21 cellular contexts compared by ENCODE assay signal in the genomic region with DNA sequence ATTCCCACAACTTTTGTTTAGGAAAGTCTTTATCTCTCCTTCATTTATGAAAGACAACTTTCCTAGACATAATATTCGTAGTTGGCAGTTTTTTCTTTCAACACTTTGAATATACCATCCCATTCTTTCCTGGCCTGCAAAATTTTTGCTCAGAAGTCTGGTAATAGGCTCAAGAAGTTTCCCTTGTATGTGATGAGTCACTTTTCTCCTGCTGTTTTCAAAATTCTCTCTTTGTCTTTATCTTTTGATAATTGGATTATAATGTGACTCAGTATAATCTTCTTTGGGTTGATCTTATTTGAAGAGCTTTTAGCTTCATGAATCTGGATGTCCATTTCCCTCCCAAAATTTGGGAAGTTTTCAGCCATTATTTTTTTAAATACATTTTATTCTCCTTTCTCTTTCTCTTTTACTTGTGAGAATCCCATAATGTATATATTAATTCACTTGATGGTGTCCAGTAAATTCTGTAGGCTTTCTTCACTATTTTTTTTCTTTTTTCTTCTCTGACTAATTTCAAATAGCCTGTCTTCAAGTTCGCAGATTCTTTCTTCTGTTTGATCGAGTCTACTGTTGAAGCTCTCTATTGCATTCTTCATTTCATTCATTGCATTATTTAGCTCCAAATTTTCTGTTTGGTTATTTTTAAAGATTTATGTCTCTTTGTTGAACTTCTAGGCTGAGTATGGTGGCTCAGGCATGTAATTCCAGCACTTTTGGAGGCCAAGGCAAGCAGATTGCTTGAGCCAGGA. TPM values are rescaled to one million over a fixed set of nuclear protein-coding genes. Genes with fewer than 3 reads are reported as not detected.
DNase-seq lines count a peak whose midpoint lies in the region; ATAC-seq, FAIRE-seq and TF ChIP-seq lines count a peak whose summit lies in the region.
"Had no signal": no experiment of that assay in that cellular context is flagged by ENCODE, and none has a peak within 500 bp of the region (broad histone marks: within the 10 kb centered on the region; RNA-seq: fewer than 3 reads in every experiment).

No MANE protein-coding gene starts in this region.

- POLR2A ChIA-PET in activated CD4-positive, alpha-beta T cell treated with anti-CD3 and anti-CD28 coated beads, Interleukin-2, amount 10 ng/mL, durations not matched to agents 7 days and 5 days (lab: Charles Lee): no interaction called here
- POLR2A ChIA-PET in HCT116 (lab: Charles Lee) (no interaction called here), GM12878 (lab: Charles Lee) (no interaction called here)

- TF ChIP-seq RAD21 in HCT116 (IDR thresholded peaks at IDR 0.05; ENCODE audit: low read depth) (no peak), GM12878 (IDR thresholded peaks at IDR 0.05; ENCODE audit: insufficient read depth, low read depth, low read length) (no peak)

- H3K4me2 ChIP-seq in HCT116 (ENCODE audit: low read length): no peak overlapping the region
- H3K4me2 ChIP-seq in GM12878 (ENCODE audit: control insufficient read depth, insufficient read depth): no peak overlapping the region
- H3K4me2 ChIP-seq in osteoblast (ENCODE audit: insufficient read depth, low read length): no peak overlapping the region

- no peak overlapping the region for H3K4me3 Mint-ChIP-seq in activated CD4-positive, alpha-beta T cell treated with anti-CD3 and anti-CD28 coated beads, Interleukin-2, amount 10 ng/mL, durations not matched to agents 7 days and 5 days
- no peak overlapping the region for H3K4me3 Mint-ChIP-seq in CD14-positive monocyte
- H3K4me3 Mint-ChIP-seq: CD4-positive, alpha-beta memory T cell; H9; IgD-negative memory B cell had no signal

- H3K79me2 ChIP-seq in HCT116 (ENCODE audit: insufficient read depth, low read length) (no peaks in the 10 kb centered on the region), GM12878 (ENCODE audit: control insufficient read depth, insufficient read depth, low read length) (no peaks in the 10 kb centered on the region), osteoblast (ENCODE audit: insufficient read depth, low read length) (no peaks in the 10 kb centered on the region)

- BruUV-seq in HCT116 (replicated peaks; lab: Mats Ljungman, UMichigan) (no TSS peak), GM12878 (replicated peaks; lab: Mats Ljungman, UMichigan) (no TSS peak)

- H3K27ac Mint-ChIP-seq in activated CD4-positive, alpha-beta T cell treated with anti-CD3 and anti-CD28 coated beads, Interleukin-2, amount 10 ng/mL, durations not matched to agents 7 days and 5 days: peak overlapping the region; percentile 22
- H3K27ac Mint-ChIP-seq in CD14-positive monocyte: no peak overlapping the region
- H3K27ac Mint-ChIP-seq: CD4-positive, alpha-beta memory T cell; H9; IgD-negative memory B cell had no signal

- H3K4me1 ChIP-seq in HCT116 (ENCODE audit: control insufficient read depth in 1 of 2, insufficient read depth in 2 of 2, low read length in 2 of 2) (no peaks in the 10 kb centered on the region), GM12878 (ENCODE audit: control insufficient read depth, insufficient read depth, low read length) (peaks cover 3% of the 10 kb centered on the region; the same call in 1 of the 2 replicates), osteoblast (ENCODE audit: insufficient read depth, low read length) (peaks cover 3% of the 10 kb centered on the region)

- H3K9me2 ChIP-seq in HCT116 (ENCODE audit: insufficient read depth): no peaks in the 10 kb centered on the region

- peak; percentile 23 for FAIRE-seq in GM12878 (lab: Jason Lieb, UNC)
- FAIRE-seq: GM19239, H1 had no signal

- ATAC-seq in HCT116: no peak
- no peak for ATAC-seq in GM12878
- ATAC-seq in GM18519 (IDR thresholded peaks at IDR 0.05; ENCODE audit: low FRiP score, unreplicated experiment): no peak

- H3K36me3 ChIP-seq in HCT116 (ENCODE audit: control insufficient read depth in 1 of 2, insufficient read depth in 2 of 2, low read length in 2 of 2) (no peaks in the 10 kb centered on the region), GM12878 (ENCODE audit: control insufficient read depth in 2 of 2, insufficient read depth in 2 of 2, low read length in 1 of 2) (no peaks in the 10 kb centered on the region), osteoblast (ENCODE audit: insufficient read depth, low read length) (no peaks in the 10 kb centered on the region)

- TF ChIP-seq EP300 in GM12878 (IDR thresholded peaks at IDR 0.05; ENCODE audit: borderline replicate concordance in 1 of 2, control insufficient read depth in 1 of 2, low read depth in 2 of 2, low read length in 2 of 2): no peak

- H3K27me3 ChIP-seq in HCT116 (ENCODE audit: insufficient read depth, low read length) (no peaks in the 10 kb centered on the region), GM12878 (replicated peaks in 1 of 2; ENCODE audit: control insufficient read depth in 2 of 2, insufficient read depth in 2 of 2, low read length in 1 of 2) (no peaks in the 10 kb centered on the region), osteoblast (ENCODE audit: insufficient read depth, low read length) (no peaks in the 10 kb centered on the region)

- peaks cover 18% of the 10 kb centered on the region for H3K36me3 Mint-ChIP-seq in activated CD4-positive, alpha-beta T cell treated with anti-CD3 and anti-CD28 coated beads, Interleukin-2, amount 10 ng/mL, durations not matched to agents 7 days and 5 days (ENCODE audit: low read depth)
- H3K36me3 Mint-ChIP-seq in CD14-positive monocyte: no peaks in the 10 kb centered on the region
- H3K36me3 Mint-ChIP-seq: IgD-negative memory B cell had no signal

- intact Hi-C loops in HCT116 (cut with micrococcal nuclease): loop anchor here (5.0 to 10.0 kb wide), 4 partner anchors 81 to 1319 kb away; a partner anchor contains a TSS
- intact Hi-C loops in GM12878 (cut with micrococcal nuclease; ENCODE audit: unreplicated experiment): no loop called here
- intact Hi-C loops in CD14-positive monocyte (cut with micrococcal nuclease): no loop called here

- peaks cover 35% of the 10 kb centered on the region for H3K27me3 Mint-ChIP-seq in activated CD4-positive, alpha-beta T cell treated with anti-CD3 and anti-CD28 coated beads, Interleukin-2, amount 10 ng/mL, durations not matched to agents 7 days and 5 days
- H3K27me3 Mint-ChIP-seq in CD14-positive monocyte (ENCODE audit: low read depth in 3 of 3): peaks cover 1 to 11% (median 6%) of the 10 kb centered on the region in 3 donors

- H4K20me1 ChIP-seq in HCT116 (ENCODE audit: insufficient read depth) (no peaks in the 10 kb centered on the region), GM12878 (ENCODE audit: control insufficient read depth, insufficient read depth) (no peaks in the 10 kb centered on the region), osteoblast (ENCODE audit: insufficient read depth, low read length) (no peaks in the 10 kb centered on the region)

- CTCF ChIA-PET in activated CD4-positive, alpha-beta T cell treated with anti-CD3 and anti-CD28 coated beads, Interleukin-2, amount 10 ng/mL, durations not matched to agents 7 days and 5 days (lab: Charles Lee): no interaction called here
- CTCF ChIA-PET in HCT116 (lab: Charles Lee): no interaction called here
- CTCF ChIA-PET in GM12878 (lab: Yijun Ruan, JAX): no interaction called here

- H3K4me1 Mint-ChIP-seq in activated CD4-positive, alpha-beta T cell treated with anti-CD3 and anti-CD28 coated beads, Interleukin-2, amount 10 ng/mL, durations not matched to agents 7 days and 5 days: peaks cover 23% of the 10 kb centered on the region
- H3K4me1 Mint-ChIP-seq in CD14-positive monocyte: peaks cover 2% of the 10 kb centered on the region
- H3K4me1 Mint-ChIP-seq: IgD-negative memory B cell had no signal

- RAD21 ChIA-PET in HCT116 (lab: Charles Lee; ENCODE audit: low non-redundant PET in 1 of 2, low total read pairs in 2 of 2, uncharacterized antibody in 2 of 2, unreplicated experiment in 2 of 2): no interaction called here
- RAD21 ChIA-PET in GM12878 (lab: Charles Lee; ENCODE audit: unreplicated experiment): no interaction called here

- SMC1A ChIA-PET in GM12878 (lab: Charles Lee; ENCODE audit: uncharacterized antibody, unreplicated experiment): no interaction called here

- peaks cover 35% of the 10 kb centered on the region for H3K9me3 Mint-ChIP-seq in activated CD4-positive, alpha-beta T cell treated with anti-CD3 and anti-CD28 coated beads, Interleukin-2, amount 10 ng/mL, durations not matched to agents 7 days and 5 days
- peaks cover 19 to 48% (median 43%) of the 10 kb centered on the region in 7 donors for H3K9me3 Mint-ChIP-seq in CD14-positive monocyte

- H2AFZ ChIP-seq in HCT116 (ENCODE audit: low read depth, low read length, poor library complexity, severe bottlenecking) (no peak overlapping the region), GM12878 (ENCODE audit: control insufficient read depth, low read depth, low read length) (no peak overlapping the region), osteoblast (ENCODE audit: low read length) (no peak overlapping the region)

- DNase-seq in activated CD4-positive, alpha-beta T cell treated with anti-CD3 and anti-CD28 coated beads, Interleukin-2, amount 10 ng/mL, durations not matched to agents 7 days and 5 days: no peak
- no peak for DNase-seq in activated CD4-positive, alpha-beta T cell treated with anti-CD3 and anti-CD28 coated beads, Interleukin-2, amount 50 U/mL, for 1 hour
- DNase-seq in HCT116 (ENCODE audit: low read depth, low spot score) (no peak), GM12878 (ENCODE audit: low read depth, low spot score) (no peak), osteoblast (ENCODE audit: insufficient read length, low spot score, missing footprints) (no peak), T1000 (lab: John Stamatoyannopoulos, UW) (no peak), CD14-positive monocyte (ENCODE audit: low spot score) (no peak)
- DNase-seq: 8988T; AML-193; CD4-positive, alpha-beta memory T cell; DMS153; DMS79; GDM1; H9; KG1 had no signal

- TF ChIP-seq CTCF in HCT116 (IDR thresholded peaks at IDR 0.05 in 2 of 3, conservative IDR thresholded peaks at IDR 0.05 in 1 of 3; ENCODE audit: borderline replicate concordance in 1 of 3, insufficient read depth in 1 of 3, low read depth in 2 of 3, low read length in 2 of 3): no peak
- TF ChIP-seq CTCF in GM12878 (IDR thresholded peaks at IDR 0.05 in 2 of 3, conservative IDR thresholded peaks at IDR 0.05 in 1 of 3; ENCODE audit: control insufficient read depth in 2 of 3, extremely low read depth in 1 of 3, insufficient read depth in 1 of 3, low read depth in 3 of 3, low read length in 3 of 3): no peak
- no peak for TF ChIP-seq CTCF in osteoblast (IDR thresholded peaks at IDR 0.05; ENCODE audit: extremely low read depth, low read depth, low read length)
- TF ChIP-seq CTCF in CD14-positive monocyte (IDR thresholded peaks at IDR 0.05): no peak

- H3K27ac ChIP-seq in HCT116 (ENCODE audit: low read depth, low read length) (no peak overlapping the region), GM12878 (ENCODE audit: control insufficient read depth, insufficient read depth) (no peak overlapping the region), osteoblast (ENCODE audit: low read depth, low read length) (peak overlapping the region; percentile 90)
- H3K27ac ChIP-seq: C4-2B, HL-60 had no signal

- peaks cover 5 to 10% of the 10 kb centered on the region in 2 experiments; a peak in 2 of 4 replicates for H3K9me3 ChIP-seq in HCT116 (ENCODE audit: control insufficient read depth in 1 of 2, insufficient read depth in 1 of 2, low read depth in 1 of 2, low read length in 2 of 2)
- H3K9me3 ChIP-seq in GM12878 (replicated peaks; ENCODE audit: control insufficient read depth, insufficient read depth, low read length): peaks cover 5% of the 10 kb centered on the region; the same call in 2 of the 3 replicates
- H3K9me3 ChIP-seq in osteoblast (ENCODE audit: low read depth, low read length): peaks cover 4% of the 10 kb centered on the region

- in situ Hi-C loops in GM12878 (cut with MboI): no loop called here

- H3K4me3 ChIP-seq in HCT116 (replicated peaks in 1 of 2; ENCODE audit: low read depth in 1 of 2, low read length in 2 of 2) (no peak overlapping the region), GM12878 (no peak overlapping the region), osteoblast (ENCODE audit: insufficient read depth, low read length) (no peak overlapping the region)

- TF ChIP-seq POLR2A in HCT116 (IDR thresholded peaks at IDR 0.05; ENCODE audit: borderline replicate concordance, extremely low read depth, insufficient read depth, insufficient read length) (no peak), GM12878 (IDR thresholded peaks at IDR 0.05; ENCODE audit: low read depth, low read length) (no peak)

- WGBS in GM12878 (ENCODE audit: insufficient coverage, insufficient replicate concordance, low lambda C conversion rate, missing lambda C conversion rate): 56% methylated on average over 3 of the region's 3 CpGs

- H3K9ac ChIP-seq in HCT116 (ENCODE audit: low read length) (no peak overlapping the region), GM12878 (ENCODE audit: control insufficient read depth, insufficient read depth, low read length) (no peak overlapping the region)

RNA-seq across cellular contexts. Expression of a gene that starts 37.3 kb away (rescaled TPM):
- total RNA-seq in activated CD4-positive, alpha-beta T cell treated with anti-CD3 and anti-CD28 coated beads, Interleukin-2, amount 10 ng/mL, durations not matched to agents 7 days and 5 days: 100 to 1,000 TPM; 170 to 206 TPM
- total RNA-seq in HCT116 (2021; ENCODE audit: unreplicated experiment): 242 TPM
- polyA plus RNA-seq in HCT116 (2012): 384 and 475 TPM in 2 replicates
- total RNA-seq in GM12878 (2013; cell fraction: nucleolus; rRNA removed): 12.2 and 17.4 TPM in 2 replicates
- 197 and 220 TPM in 2 replicates for total RNA-seq in GM12878 (2014; rRNA removed)
- total RNA-seq in GM12878 (2014; rRNA removed; fragmentation: Illumina TruSeq; extraction: Trizol): 362 and 378 TPM in 2 replicates
- 172 and 182 TPM in 2 replicates for total RNA-seq in GM12878 (2021)
- polyA plus RNA-seq in GM12878 (2011; ENCODE audit: low read depth): 227 TPM
- 628 and 736 TPM in 2 replicates for polyA plus RNA-seq in GM12878 (2011; rRNA removed)
- 532 and 778 TPM in 2 replicates for polyA plus RNA-seq in GM12878 (2011; cell fraction: cytosol; rRNA removed)
- 283 and 317 TPM in 2 replicates for polyA plus RNA-seq in GM12878 (2011; cell fraction: nucleus; rRNA removed)
- polyA plus RNA-seq in GM12878 (2012): 258 and 269 TPM in 2 replicates
- 287 and 324 TPM in 2 replicates for polyA plus RNA-seq in GM12878 (2014; fragmentation: Illumina TruSeq; extraction: Trizol)
- 1,000 to 10,000 TPM in 1 of 2 experiments, 100 to 1,000 TPM in 1; 781 to 1,251 TPM for polyA plus RNA-seq in GM12878 (2014; fragmentation: Nextera tagmentation; extraction: Ambion mirVana)
- 215 and 315 TPM in 2 replicates for polyA plus RNA-seq in GM12878 (2014; rRNA removed)
- polyA plus RNA-seq in GM12878 (2016; fragmentation: Nextera tagmentation; extraction: Ambion mirVana): 100 to 1,000 TPM; 904 to 916 TPM
- polyA minus RNA-seq in GM12878 (2011; rRNA and poly(A)+ RNA removed): 241 and 311 TPM in 2 replicates
- polyA minus RNA-seq in GM12878 (2011; cell fraction: cytosol; rRNA and poly(A)+ RNA removed): 88.6 and 92.8 TPM in 2 replicates
- 23.5 and 28.1 TPM in 2 replicates for polyA minus RNA-seq in GM12878 (2011; cell fraction: nucleus; rRNA and poly(A)+ RNA removed)
- total RNA-seq in osteoblast: 17.0 and 18.6 TPM in 2 replicates
- polyA plus RNA-seq in CD14-positive monocyte: 10 to 100 TPM; 12.3 to 14.5 TPM

RNA-seq across cellular contexts. Expression of a gene that starts 44.6 kb away (rescaled TPM):
- total RNA-seq in activated CD4-positive, alpha-beta T cell treated with anti-CD3 and anti-CD28 coated beads, Interleukin-2, amount 10 ng/mL, durations not matched to agents 7 days and 5 days: 10 to 100 TPM; 43.4 to 46.0 TPM
- 41.6 TPM for total RNA-seq in HCT116 (2021; ENCODE audit: unreplicated experiment)
- 25.7 and 27.3 TPM in 2 replicates for polyA plus RNA-seq in HCT116 (2012)
- 321 and 348 TPM in 2 replicates for total RNA-seq in GM12878 (2013; cell fraction: nucleolus; rRNA removed)
- 31.6 and 36.7 TPM in 2 replicates for total RNA-seq in GM12878 (2014; rRNA removed)
- total RNA-seq in GM12878 (2014; rRNA removed; fragmentation: Illumina TruSeq; extraction: Trizol): 38.2 and 39.7 TPM in 2 replicates
- total RNA-seq in GM12878 (2021): 24.7 and 32.3 TPM in 2 replicates
- polyA plus RNA-seq in GM12878 (2011; ENCODE audit: low read depth): 20.6 TPM
- 50.5 and 60.7 TPM in 2 replicates for polyA plus RNA-seq in GM12878 (2011; rRNA removed)
- polyA plus RNA-seq in GM12878 (2011; cell fraction: cytosol; rRNA removed): 24.4 and 28.6 TPM in 2 replicates
- polyA plus RNA-seq in GM12878 (2011; cell fraction: nucleus; rRNA removed): 145 and 161 TPM in 2 replicates
- 25.4 and 30.0 TPM in 2 replicates for polyA plus RNA-seq in GM12878 (2012)
- polyA plus RNA-seq in GM12878 (2014; fragmentation: Illumina TruSeq; extraction: Trizol): 48.3 and 67.1 TPM in 2 replicates
- polyA plus RNA-seq in GM12878 (2014; fragmentation: Nextera tagmentation; extraction: Ambion mirVana): 1 to 10 TPM; 4.6 to 6.6 TPM
- polyA plus RNA-seq in GM12878 (2014; rRNA removed): 31.0 and 36.8 TPM in 2 replicates
- 10 to 100 TPM; 22.5 to 27.4 TPM for polyA plus RNA-seq in GM12878 (2016; fragmentation: Nextera tagmentation; extraction: Ambion mirVana)
- polyA minus RNA-seq in GM12878 (2011; rRNA and poly(A)+ RNA removed): 34.5 and 34.8 TPM in 2 replicates
- polyA minus RNA-seq in GM12878 (2011; cell fraction: cytosol; rRNA and poly(A)+ RNA removed): 8.3 and 12.6 TPM in 2 replicates
- polyA minus RNA-seq in GM12878 (2011; cell fraction: nucleus; rRNA and poly(A)+ RNA removed): 43.3 and 71.2 TPM in 2 replicates
- 30.6 and 30.8 TPM in 2 replicates for total RNA-seq in osteoblast
- polyA plus RNA-seq in CD14-positive monocyte: 1 to 10 TPM; 8.6 to 9.8 TPM
